Comparison of ENCODE assay signal across 8 cellular contexts in the genomic region with DNA sequence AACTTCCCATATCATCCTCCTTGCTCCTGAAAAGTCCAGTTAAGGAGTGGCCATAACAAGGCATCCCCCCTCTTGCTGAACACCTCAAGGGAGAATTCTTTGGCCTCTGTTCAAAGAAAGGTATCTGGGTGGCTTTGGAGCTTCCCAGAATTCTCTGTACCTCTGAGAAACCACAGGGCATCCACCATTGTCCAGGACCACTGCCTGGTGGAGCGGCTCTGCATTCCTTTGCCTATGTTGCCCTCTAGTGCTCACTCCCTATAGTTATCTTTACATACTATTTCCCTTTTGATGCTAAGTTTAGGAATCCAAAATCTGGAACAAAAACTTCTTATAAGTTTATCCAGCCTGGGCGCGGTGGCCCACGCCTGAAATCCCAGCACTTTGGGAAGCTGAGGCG. TPM values are rescaled to one million over a fixed set of nuclear protein-coding genes. Genes with fewer than 3 reads are reported as not detected.
DNase-seq lines count a peak whose midpoint lies in the region; ATAC-seq, FAIRE-seq and TF ChIP-seq lines count a peak whose summit lies in the region.

No MANE protein-coding gene starts in this region.

- no peaks in the 10 kb centered on the region for H3K9me2 ChIP-seq in Loucy (replicated peaks; ENCODE audit: low read depth, low read length)

- H3K9ac ChIP-seq in Loucy (ENCODE audit: low read depth, low read length, poor library complexity, severe bottlenecking) = no peak overlapping the region
- no peak overlapping the region for H3K9ac ChIP-seq in fibroblast of lung (ENCODE audit: insufficient read depth, low read length)

- TF ChIP-seq CTCF in Loucy (conservative IDR thresholded peaks at IDR 0.05; ENCODE audit: low read length) (peak; percentile 72), RWPE2 (IDR thresholded peaks at IDR 0.05; ENCODE audit: poor library complexity, severe bottlenecking) (peak; percentile 80), fibroblast of lung (conservative IDR thresholded peaks at IDR 0.05 in 1 of 2, IDR thresholded peaks at IDR 0.05 in 1 of 2; ENCODE audit: low read depth in 1 of 2, low read length in 2 of 2) (peak; percentile 46 to 61), pancreas (IDR thresholded peaks at IDR 0.05) (peak; percentile 10 to 24 (median 19)), ascending aorta (IDR thresholded peaks at IDR 0.05) (peak in 1 of 3 experiments; percentile 54)

- no peaks in the 10 kb centered on the region for H3K4me1 Mint-ChIP-seq in activated naive CD8-positive, alpha-beta T cell treated with anti-CD3 and anti-CD28 coated beads, Interleukin-2, amount 50 U/mL, for 24 hours
- no peaks in the 10 kb centered on the region for H3K4me1 Mint-ChIP-seq in activated naive CD8-positive, alpha-beta T cell treated with anti-CD3 and anti-CD28 coated beads for 36 hours

- no peaks in the 10 kb centered on the region for H3K36me3 ChIP-seq in Loucy (ENCODE audit: insufficient read depth, low read length)
- H3K36me3 ChIP-seq in RWPE2 (ENCODE audit: low read depth) = no peaks in the 10 kb centered on the region
- H3K36me3 ChIP-seq in fibroblast of lung (ENCODE audit: control insufficient read depth, insufficient read depth, low read length) = no peaks in the 10 kb centered on the region
- no peaks in the 10 kb centered on the region for H3K36me3 ChIP-seq in pancreas
- no peaks in the 10 kb centered on the region for H3K36me3 ChIP-seq in ascending aorta

- no peak for ATAC-seq in activated naive CD8-positive, alpha-beta T cell treated with anti-CD3 and anti-CD28 coated beads, Interleukin-2, amount 50 U/mL, for 24 hours
- ATAC-seq in RWPE2 (ENCODE audit: low read depth) = peak; percentile 88
- ATAC-seq in pancreas = peak; percentile 73 to 90 (median 89)

- H2AFZ ChIP-seq in Loucy (ENCODE audit: low read length) = no peak overlapping the region
- no peak overlapping the region for H2AFZ ChIP-seq in fibroblast of lung (ENCODE audit: low read length)

- no peak overlapping the region for H3K27ac Mint-ChIP-seq in activated naive CD8-positive, alpha-beta T cell treated with anti-CD3 and anti-CD28 coated beads, Interleukin-2, amount 50 U/mL, for 24 hours
- H3K27ac Mint-ChIP-seq in activated naive CD8-positive, alpha-beta T cell treated with anti-CD3 and anti-CD28 coated beads for 36 hours = no peak overlapping the region

- no peak for FAIRE-seq in pancreas (lab: Jason Lieb, UNC)

- no peak overlapping the region for H3K27ac ChIP-seq in RWPE2 (ENCODE audit: poor library complexity, severe bottlenecking)
- H3K27ac ChIP-seq in fibroblast of lung (ENCODE audit: insufficient read depth, low read length) = no peak overlapping the region
- no peak overlapping the region for H3K27ac ChIP-seq in pancreas
- H3K27ac ChIP-seq in ascending aorta = no peak overlapping the region

- H4K20me1 ChIP-seq in Loucy (ENCODE audit: insufficient read depth, low read length, poor library complexity, severe bottlenecking) (no peaks in the 10 kb centered on the region), fibroblast of lung (ENCODE audit: control insufficient read depth, extremely low read depth, insufficient read depth, low read length) (no peaks in the 10 kb centered on the region)

- H3K9me3 Mint-ChIP-seq in activated naive CD8-positive, alpha-beta T cell treated with anti-CD3 and anti-CD28 coated beads, Interleukin-2, amount 50 U/mL, for 24 hours = no peaks in the 10 kb centered on the region
- H3K9me3 Mint-ChIP-seq in activated naive CD8-positive, alpha-beta T cell treated with anti-CD3 and anti-CD28 coated beads for 36 hours = no peaks in the 10 kb centered on the region

- no peak overlapping the region for H3K4me3 ChIP-seq in Loucy (ENCODE audit: low read length, poor library complexity, severe bottlenecking)
- H3K4me3 ChIP-seq in RWPE2 (ENCODE audit: severe bottlenecking) = no peak overlapping the region
- H3K4me3 ChIP-seq in fibroblast of lung (replicated peaks in 1 of 4; ENCODE audit: control extremely low read depth in 1 of 4, insufficient read depth in 1 of 4, low read depth in 3 of 4, low read length in 4 of 4) = no peak overlapping the region
- H3K4me3 ChIP-seq in pancreas = no peak overlapping the region
- no peak overlapping the region for H3K4me3 ChIP-seq in ascending aorta

- H3F3A ChIP-seq in Loucy (ENCODE audit: low read depth) = no peaks in the 10 kb centered on the region

- H3K9me3 ChIP-seq in Loucy (ENCODE audit: insufficient read depth, low read depth, low read length) (no peaks in the 10 kb centered on the region), RWPE2 (ENCODE audit: severe bottlenecking) (no peaks in the 10 kb centered on the region), fibroblast of lung (ENCODE audit: control insufficient read depth, insufficient read depth, low read depth, low read length) (no peaks in the 10 kb centered on the region), pancreas (no peaks in the 10 kb centered on the region), ascending aorta (no peaks in the 10 kb centered on the region)

- H3K79me2 ChIP-seq in Loucy (ENCODE audit: insufficient read depth, low read length) = no peaks in the 10 kb centered on the region
- no peaks in the 10 kb centered on the region for H3K79me2 ChIP-seq in fibroblast of lung (ENCODE audit: control insufficient read depth, insufficient read depth, low read length)

- H3K27me3 ChIP-seq in Loucy (ENCODE audit: insufficient read depth, low read length, poor library complexity, severe bottlenecking) = no peaks in the 10 kb centered on the region
- no peaks in the 10 kb centered on the region for H3K27me3 ChIP-seq in RWPE2 (ENCODE audit: insufficient read depth, poor library complexity, severe bottlenecking)
- H3K27me3 ChIP-seq in fibroblast of lung (ENCODE audit: control insufficient read depth, insufficient read depth, low read length) = no peaks in the 10 kb centered on the region
- no peaks in the 10 kb centered on the region for H3K27me3 ChIP-seq in pancreas
- H3K27me3 ChIP-seq in ascending aorta = no peaks in the 10 kb centered on the region

- H3K27me3 Mint-ChIP-seq in activated naive CD8-positive, alpha-beta T cell treated with anti-CD3 and anti-CD28 coated beads, Interleukin-2, amount 50 U/mL, for 24 hours = peaks cover 6% of the 10 kb centered on the region
- peaks cover 3% of the 10 kb centered on the region for H3K27me3 Mint-ChIP-seq in activated naive CD8-positive, alpha-beta T cell treated with anti-CD3 and anti-CD28 coated beads for 36 hours

- no peak overlapping the region for H3K4me3 Mint-ChIP-seq in activated naive CD8-positive, alpha-beta T cell treated with anti-CD3 and anti-CD28 coated beads, Interleukin-2, amount 50 U/mL, for 24 hours
- no peak overlapping the region for H3K4me3 Mint-ChIP-seq in activated naive CD8-positive, alpha-beta T cell treated with anti-CD3 and anti-CD28 coated beads for 36 hours

- DNase-seq in activated naive CD8-positive, alpha-beta T cell treated with anti-CD3 and anti-CD28 coated beads, Interleukin-2, amount 50 U/mL, for 24 hours = peak; percentile 8
- DNase-seq in activated naive CD8-positive, alpha-beta T cell treated with anti-CD3 and anti-CD28 coated beads for 36 hours = no peak
- DNase-seq in RWPE2 (ENCODE audit: low spot score) (no peak), fibroblast of lung (ENCODE audit: low read depth in 2 of 2) (peak; percentile 30 to 52), pancreas (peak in 1 of 6 donors; percentile 36), activated gamma-delta T cell treated with Interleukin-2 at 50 U/mL for 16 hours (no peak), ascending aorta (ENCODE audit: low spot score in 2 of 2) (no peak)

- H3K36me3 Mint-ChIP-seq in activated naive CD8-positive, alpha-beta T cell treated with anti-CD3 and anti-CD28 coated beads, Interleukin-2, amount 50 U/mL, for 24 hours (ENCODE audit: low read depth) = no peaks in the 10 kb centered on the region
- no peaks in the 10 kb centered on the region for H3K36me3 Mint-ChIP-seq in activated naive CD8-positive, alpha-beta T cell treated with anti-CD3 and anti-CD28 coated beads for 36 hours

- intact Hi-C loops in pancreas (cut with DNase I) (loop anchor here in 1 of 3 donors (10.0 kb wide), 1 partner anchor 958 kb away; no protein-coding TSS in a partner anchor), ascending aorta (cut with DNase I) (loop anchor here (2.0 kb wide), 1 partner anchor 832 kb away; no protein-coding TSS in a partner anchor)

- H3K4me1 ChIP-seq in Loucy (ENCODE audit: insufficient read depth, low read length, poor library complexity, severe bottlenecking) (no peaks in the 10 kb centered on the region), RWPE2 (ENCODE audit: insufficient read depth, poor library complexity, severe bottlenecking) (no peaks in the 10 kb centered on the region), fibroblast of lung (ENCODE audit: control insufficient read depth, extremely low read depth, insufficient read depth, low read length) (no peaks in the 10 kb centered on the region), pancreas (no peaks in the 10 kb centered on the region), ascending aorta (no peaks in the 10 kb centered on the region)

- H3K4me2 ChIP-seq in Loucy (ENCODE audit: low read depth, low read length, poor library complexity, severe bottlenecking) (no peak overlapping the region), fibroblast of lung (ENCODE audit: extremely low read depth, insufficient read depth, low read length) (no peak overlapping the region)

- WGBS in pancreas, 2 donors = 4% methylated on average over 5 of the region's 5 CpGs

RNA-seq across cellular contexts. Expression of a gene that starts 30.3 kb away (rescaled TPM):
- total RNA-seq in activated naive CD8-positive, alpha-beta T cell treated with anti-CD3 and anti-CD28 coated beads for 36 hours = under 1 TPM in 1 of 2 experiments, not detected in 1; 0.12 TPM
- total RNA-seq in fibroblast of lung (3.6 and 5.3 TPM in 2 replicates), pancreas (1 to 10 TPM; 1.6 to 4.2 (median 2.9) TPM), ascending aorta (0.43 TPM)
- polyA plus RNA-seq in fibroblast of lung (0.34 and 0.81 TPM in 2 replicates), pancreas (10 to 100 TPM in 1 of 2 donors, 1 to 10 TPM in 1; 3.3 to 22.1 TPM)
- polyA plus RNA-seq in fibroblast of lung (2012) = 0.86 and 1.3 TPM in 2 replicates
- polyA minus RNA-seq in fibroblast of lung (ENCODE audit: low replicate concordance) = not detected in 2 replicates

RNA-seq across cellular contexts. Expression of a gene that starts 32.4 kb away (rescaled TPM):
- total RNA-seq in activated naive CD8-positive, alpha-beta T cell treated with anti-CD3 and anti-CD28 coated beads for 36 hours = 10 to 100 TPM; 12.7 to 14.0 TPM
- 47.0 and 60.9 TPM in 2 replicates for total RNA-seq in fibroblast of lung
- 25.5 and 32.9 TPM in 2 replicates for polyA plus RNA-seq in fibroblast of lung
- polyA plus RNA-seq in fibroblast of lung (2012) = 12.4 and 14.1 TPM in 2 replicates
- polyA minus RNA-seq in fibroblast of lung (ENCODE audit: low replicate concordance) = 10.6 TPM in 2 replicates
- 10 to 100 TPM; 23.5 to 40.9 (median 30.8) TPM for total RNA-seq in pancreas
- 1 to 10 TPM; 7.2 to 9.9 TPM for polyA plus RNA-seq in pancreas
- 56.9 TPM for total RNA-seq in ascending aorta

Comparison
In these comparisons a context has a peak if more than half of its experiments do, and no peak if none do; other contexts are left out.
1. DNase-seq: peak in activated naive CD8-positive, alpha-beta T cell treated with anti-CD3 and anti-CD28 coated beads, Interleukin-2, amount 50 U/mL, for 24 hours (single experiment) and fibroblast of lung (2 of 2); none in activated naive CD8-positive, alpha-beta T cell treated with anti-CD3 and anti-CD28 coated beads for 36 hours (single experiment), RWPE2 (single experiment), activated gamma-delta T cell treated with Interleukin-2 at 50 U/mL for 16 hours (single experiment) and ascending aorta (0 of 2).